ENCODE assay signal across 22 cellular contexts in the genomic region with DNA sequence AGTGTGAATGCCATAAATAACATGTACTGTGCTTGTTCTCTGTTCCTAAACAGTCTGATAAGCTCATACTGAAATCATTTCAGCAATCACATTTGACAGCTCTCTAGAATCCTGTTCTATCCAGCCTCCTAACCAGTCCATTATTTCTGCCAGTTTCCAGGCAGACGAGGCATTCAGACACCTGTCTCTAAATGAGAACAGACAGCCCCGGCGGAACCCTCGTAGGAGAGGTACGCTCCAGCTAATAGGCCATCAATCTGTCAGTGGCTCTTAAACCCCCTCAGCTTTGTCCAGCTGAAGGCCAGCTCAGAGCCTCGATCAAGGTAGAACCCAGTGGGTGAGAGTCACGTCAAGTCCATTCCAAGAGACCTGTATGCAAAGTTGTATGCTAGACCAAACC.
DNase-seq lines count a peak whose midpoint lies in the region; ATAC-seq and TF ChIP-seq lines count a peak whose summit lies in the region.
"Had no signal": no experiment of that assay in that cellular context is flagged by ENCODE, and none has a peak within 500 bp of the region (broad histone marks: within the 10 kb centered on the region; RNA-seq: fewer than 3 reads in every experiment).

No MANE protein-coding gene starts in this region.

- H3K9ac ChIP-seq in endocrine pancreas (ENCODE audit: control insufficient read depth, insufficient read depth, low read length): no peak overlapping the region

- no peaks in the 10 kb centered on the region for H3K27me3 ChIP-seq in endocrine pancreas (ENCODE audit: control insufficient read depth, insufficient read depth, low read length)
- H3K27me3 ChIP-seq: BE2C, SJCRH30 had no signal

- no peak for ATAC-seq in HG03025 (IDR thresholded peaks at IDR 0.05; ENCODE audit: low FRiP score, unreplicated experiment)
- ATAC-seq: A549, Panc1 had no signal

- peak overlapping the region; percentile 23 for H3K4me3 ChIP-seq in endocrine pancreas (ENCODE audit: control insufficient read depth, insufficient read depth, low read length)
- H3K4me3 ChIP-seq: A549, SJCRH30 had no signal

- TF ChIP-seq CTCF in progenitor cell of endocrine pancreas (IDR thresholded peaks at IDR 0.05; ENCODE audit: unreplicated experiment) (no peak), CD14-positive monocyte (IDR thresholded peaks at IDR 0.05) (no peak)

- H3K27me3 Mint-ChIP-seq in progenitor cell of endocrine pancreas: no peaks in the 10 kb centered on the region
- H3K27me3 Mint-ChIP-seq in CD14-positive monocyte (ENCODE audit: low read depth in 3 of 3): peaks cover 0 to 1% (median 0%) of the 10 kb centered on the region in 3 donors

- peaks cover 9% of the 10 kb centered on the region for H3K4me1 ChIP-seq in endocrine pancreas (ENCODE audit: control insufficient read depth, insufficient read depth, low read length)
- H3K4me1 ChIP-seq: BE2C, SJCRH30 had no signal

- intact Hi-C loops in CD14-positive monocyte (cut with micrococcal nuclease): no loop called here

- H3K27ac Mint-ChIP-seq in progenitor cell of endocrine pancreas (peak overlapping the region; percentile 57), CD14-positive monocyte (no peak overlapping the region)
- H3K27ac Mint-ChIP-seq: CD4-positive, CD25-positive, alpha-beta regulatory T cell had no signal

- no peaks in the 10 kb centered on the region for H3K9me3 Mint-ChIP-seq in progenitor cell of endocrine pancreas (ENCODE audit: low read depth)
- peaks cover 0 to 5% (median 2%) of the 10 kb centered on the region in 7 donors for H3K9me3 Mint-ChIP-seq in CD14-positive monocyte

- H3K9me3 ChIP-seq in endocrine pancreas (ENCODE audit: control insufficient read depth, low read length): no peaks in the 10 kb centered on the region
- H3K9me3 ChIP-seq: A549, BE2C, SJCRH30 had no signal

- H3K36me3 ChIP-seq in endocrine pancreas (ENCODE audit: control insufficient read depth, insufficient read depth, low read length): no peaks in the 10 kb centered on the region
- H3K36me3 ChIP-seq: BE2C, SJCRH30 had no signal

- DNase-seq in NCI-H748 (lab: John Stamatoyannopoulos, UW; ENCODE audit: unreplicated experiment) (peak; percentile 9), NCI-H748 treated with DMSO at 0.1 percent for 48 hours (lab: John Stamatoyannopoulos, UW) (no peak), SK-N-DZ (ENCODE audit: low spot score) (peak; percentile 60), progenitor cell of endocrine pancreas (ENCODE audit: low spot score, unreplicated experiment) (no peak), CD14-positive monocyte (ENCODE audit: low spot score) (no peak)
- DNase-seq: BE2C; CD4-positive, CD25-positive, alpha-beta regulatory T cell; EL; GF-D8; GOT3; HCEC 1CT; KG1; NCI-H1092; NCI-H146; NCI-H2029; NCI-H2171 treated with DMSO at 0.1 percent for 48 hours; NCI-H446 treated with DMSO at 0.1 percent for 48 hours; SJCRH30 had no signal

- H3K36me3 Mint-ChIP-seq in progenitor cell of endocrine pancreas (ENCODE audit: insufficient read depth) (peaks cover 3% of the 10 kb centered on the region), CD14-positive monocyte (no peaks in the 10 kb centered on the region)
- H3K36me3 Mint-ChIP-seq: CD4-positive, CD25-positive, alpha-beta regulatory T cell had no signal

- H3K4me3 Mint-ChIP-seq in progenitor cell of endocrine pancreas (ENCODE audit: low read depth) (no peak overlapping the region), CD14-positive monocyte (no peak overlapping the region)
- H3K4me3 Mint-ChIP-seq: CD4-positive, CD25-positive, alpha-beta regulatory T cell had no signal

- H3K4me1 Mint-ChIP-seq in progenitor cell of endocrine pancreas (ENCODE audit: low read depth) (peaks cover 31% of the 10 kb centered on the region), CD14-positive monocyte (no peaks in the 10 kb centered on the region)
- H3K4me1 Mint-ChIP-seq: CD4-positive, CD25-positive, alpha-beta regulatory T cell had no signal

Comparison
In these comparisons a context has a peak if more than half of its experiments do, and no peak if none do; other contexts are left out.
1. DNase-seq: peak in NCI-H748 (single experiment) and SK-N-DZ (single experiment); none in NCI-H748 treated with DMSO at 0.1 percent for 48 hours (single experiment), progenitor cell of endocrine pancreas (single experiment) and CD14-positive monocyte (single experiment).